25 cellular contexts compared by ENCODE assay signal in genomic region chr1:180967558-180967957, GRCh38. TPM values are rescaled to one million over a fixed set of nuclear protein-coding genes. Genes with fewer than 3 reads are reported as not detected.
"Had no signal": no experiment of that assay in that cellular context is flagged by ENCODE, and none has a peak within 500 bp of the region (broad histone marks: within the 10 kb centered on the region; RNA-seq: fewer than 3 reads in every experiment).

No MANE protein-coding gene starts in this region.

- H3K4me3 Mint-ChIP-seq: immature natural killer cell; naive thymus-derived CD8-positive, alpha-beta T cell; nephron; neural crest cell; stimulated activated memory B cell treated with anti-CD40 and anti-IgM and Interleukin-4, amounts not matched to agents 10 μg/mL and 1 μg/mL and 100 μg/mL, for 72 hours; stimulated activated naive CD8-positive, alpha-beta T cell treated with anti-CD3 and anti-CD28 coated beads, Interleukin-15, Interleukin-2, amounts not matched to agents 100 ng/mL and 50 ng/mL, for 24 hours; type B pancreatic cell had no signal

- H3K4me3 ChIP-seq: left lung, lower lobe of right lung, pancreas, prostate gland, skin epidermis, tibial nerve, uterus had no signal

- H3K27ac ChIP-seq: left lung, lower lobe of right lung, pancreas, prostate gland, uterus had no signal

- ATAC-seq: left colon; left lung; lower lobe of right lung; naive thymus-derived CD8-positive, alpha-beta T cell; pancreas; right cardiac atrium; sciatic nerve; stimulated activated memory B cell treated with anti-CD40 and anti-IgM and Interleukin-4, amounts not matched to agents 10 μg/mL and 1 μg/mL and 100 μg/mL, for 72 hours had no signal

- H3K27me3 ChIP-seq: left lung, pancreas, tibial nerve, uterus had no signal

- H3K27ac Mint-ChIP-seq: immature natural killer cell; nephron; stimulated activated memory B cell treated with anti-CD40 and anti-IgM and Interleukin-4, amounts not matched to agents 10 μg/mL and 1 μg/mL and 100 μg/mL, for 72 hours; stimulated activated naive CD8-positive, alpha-beta T cell treated with anti-CD3 and anti-CD28 coated beads, Interleukin-15, Interleukin-2, amounts not matched to agents 100 ng/mL and 50 ng/mL, for 24 hours; type B pancreatic cell had no signal

- DNase-seq: hypothalamus; immature natural killer cell; kidney; left colon; left lung; lower lobe of right lung; mammary epithelial cell; mesenchymal stem cell; naive thymus-derived CD8-positive, alpha-beta T cell; nucleus accumbens; pancreas; retina; right cardiac atrium; stimulated activated CD4-positive, alpha-beta T cell treated with anti-CD3 and anti-CD28 coated beads, Interleukin-4, amount 100 ng/mL, for 24 hours; substantia nigra; uterus had no signal

- H3K9me3 ChIP-seq: left lung, lower lobe of right lung, pancreas, prostate gland, tibial nerve, uterus had no signal

- H3K27me3 Mint-ChIP-seq: naive thymus-derived CD8-positive, alpha-beta T cell; stimulated activated memory B cell treated with anti-CD40 and anti-IgM and Interleukin-4, amounts not matched to agents 10 μg/mL and 1 μg/mL and 100 μg/mL, for 72 hours; stimulated activated naive CD8-positive, alpha-beta T cell treated with anti-CD3 and anti-CD28 coated beads, Interleukin-15, Interleukin-2, amounts not matched to agents 100 ng/mL and 50 ng/mL, for 24 hours; type B pancreatic cell had no signal

- H3K36me3 ChIP-seq: pancreas, prostate gland, uterus had no signal

- H3K4me1 ChIP-seq: pancreas, prostate gland, uterus had no signal

- H3K9me3 Mint-ChIP-seq: immature natural killer cell; naive thymus-derived CD8-positive, alpha-beta T cell; nephron; neural crest cell; stimulated activated memory B cell treated with anti-CD40 and anti-IgM and Interleukin-4, amounts not matched to agents 10 μg/mL and 1 μg/mL and 100 μg/mL, for 72 hours; stimulated activated naive CD8-positive, alpha-beta T cell treated with anti-CD3 and anti-CD28 coated beads, Interleukin-15, Interleukin-2, amounts not matched to agents 100 ng/mL and 50 ng/mL, for 24 hours; type B pancreatic cell had no signal

RNA-seq across cellular contexts. Expression of gene KIAA1614, which starts 54.9 kb away (rescaled TPM):
- polyA plus RNA-seq: immature natural killer cell had no signal
